ENCODE assay signal across 8 cellular contexts in genomic region chr16:19718624-19718965, GRCh38. TPM values are rescaled to one million over a fixed set of nuclear protein-coding genes. Genes with fewer than 3 reads are reported as not detected.
DNase-seq lines count a peak whose midpoint lies in the region; ATAC-seq, FAIRE-seq and TF ChIP-seq lines count a peak whose summit lies in the region.

No MANE protein-coding gene starts in this region.

- H3K4me2 ChIP-seq in HepG2 (ENCODE audit: low read depth, low read length), result peak overlapping the region; percentile 98

- no peaks in the 10 kb centered on the region for H3K27me3 ChIP-seq in CD4-positive, alpha-beta T cell (ENCODE audit: control insufficient read depth, insufficient read depth, low read length)
- H3K27me3 ChIP-seq in HUES64 (ENCODE audit: insufficient read depth, low read length) (no peaks in the 10 kb centered on the region), adrenal gland (no peaks in the 10 kb centered on the region), HepG2 (ENCODE audit: control insufficient read depth in 1 of 2, insufficient read depth in 2 of 2, low read length in 2 of 2) (no peaks in the 10 kb centered on the region; a peak in 1 of 5 replicates), tibial nerve (no peaks in the 10 kb centered on the region)

- no peaks in the 10 kb centered on the region for H3K27me3 Mint-ChIP-seq in CD4-positive, alpha-beta T cell

- no peaks in the 10 kb centered on the region for H3K9me3 ChIP-seq in CD4-positive, alpha-beta T cell (ENCODE audit: control insufficient read depth, low read length)
- H3K9me3 ChIP-seq in HUES64 (ENCODE audit: insufficient read depth, low read depth, low read length) (no peaks in the 10 kb centered on the region), adrenal gland (replicated peaks in 1 of 3) (no peaks in the 10 kb centered on the region), HepG2 (ENCODE audit: low read length) (no peaks in the 10 kb centered on the region), tibial nerve (no peaks in the 10 kb centered on the region)

- BruUV-seq in HepG2 (replicated peaks; lab: Mats Ljungman, UMichigan), result no TSS peak

- no peak for ATAC-seq in CD4-positive, alpha-beta T cell (ENCODE audit: poor library complexity)
- ATAC-seq in HepG2 (peak; percentile 14), GM19023 (IDR thresholded peaks at IDR 0.05; ENCODE audit: unreplicated experiment) (no peak), GM21390 (IDR thresholded peaks at IDR 0.05; ENCODE audit: unreplicated experiment) (no peak)

- POLR2A ChIA-PET in CD4-positive, alpha-beta T cell (lab: Charles Lee), result interaction anchor here (0.6 to 4.1 kb wide), 8 partner anchors 9 to 163 kb away, joined by 3 to 22 read pairs (median 4); partner anchors contain the start of gene VPS35L
- POLR2A ChIA-PET in HepG2 (lab: Yijun Ruan, JAX), result interaction anchor here (1.0 to 2.3 kb wide), 8 partner anchors 13 to 56 kb away, joined by 3 to 12 read pairs (median 4); no protein-coding TSS in a partner anchor

- H3K9ac ChIP-seq in HUES64 (ENCODE audit: low read depth, low read length) (peak overlapping the region; percentile 97), HepG2 (ENCODE audit: insufficient read depth, low read depth, low read length) (peak overlapping the region; percentile 79)

- CTCF ChIA-PET in CD4-positive, alpha-beta T cell (lab: Charles Lee), result interaction anchor here (0.8 to 1.6 kb wide), 2 partner anchors 23 to 181 kb away, joined by 3 read pairs; no protein-coding TSS in a partner anchor
- CTCF ChIA-PET in HepG2 (lab: Yijun Ruan, JAX; ENCODE audit: low intra/inter-chr PET ratio, low total read pairs), result no interaction called here

- H3K4me3 ChIP-seq in HUES64 (ENCODE audit: low read length) (peak overlapping the region; percentile 88), adrenal gland (peak overlapping the region; percentile 27 to 98 (median 84)), HepG2 (replicated peaks in 1 of 3; ENCODE audit: insufficient read depth in 1 of 3, low read depth in 2 of 3, low read length in 3 of 3) (peak overlapping the region; percentile 74 to 98 (median 98)), tibial nerve (peak overlapping the region; percentile 71 to 94 (median 81))

- peak overlapping the region; percentile 30 for H3K27ac ChIP-seq in CD4-positive, alpha-beta T cell (ENCODE audit: low read depth, low read length)
- H3K27ac ChIP-seq in HUES64 (ENCODE audit: low read depth, low read length) (peak overlapping the region; percentile 91), adrenal gland (peak overlapping the region in 2 of 5 donors; percentile 43 to 68), HepG2 (ENCODE audit: extremely low read length, insufficient read depth, low read length) (peak overlapping the region; percentile 74), tibial nerve (peak overlapping the region in 3 of 4 donors; percentile 17 to 88 (median 75))

- H3K36me3 ChIP-seq in HUES64 (ENCODE audit: insufficient read depth, low read length), result peaks cover 27% of the 10 kb centered on the region
- peaks cover 0 to 10% of the 10 kb centered on the region in 2 donors for H3K36me3 ChIP-seq in adrenal gland (replicated peaks in 1 of 2)
- H3K36me3 ChIP-seq in HepG2 (replicated peaks in 1 of 2; ENCODE audit: control insufficient read depth in 1 of 2, insufficient read depth in 2 of 2, low read length in 2 of 2), result peaks cover 6 to 12% of the 10 kb centered on the region in 2 experiments
- peaks cover 0 to 11% (median 0%) of the 10 kb centered on the region in 3 donors for H3K36me3 ChIP-seq in tibial nerve

- H3K36me3 Mint-ChIP-seq in CD4-positive, alpha-beta T cell (ENCODE audit: low read depth), result peaks cover 20% of the 10 kb centered on the region

- no peak for TF ChIP-seq CTCF in CD4-positive, alpha-beta T cell (IDR thresholded peaks at IDR 0.05)
- TF ChIP-seq CTCF in adrenal gland (IDR thresholded peaks at IDR 0.05) (no peak), HepG2 (CRISPR knock-in tag; IDR thresholded peaks at IDR 0.05) (no peak), tibial nerve (IDR thresholded peaks at IDR 0.05) (no peak)

- intact Hi-C loops in CD4-positive, alpha-beta T cell (cut with DNase I, micrococcal nuclease), result loop anchor here in 1 of 2 experiments (2.0 to 10.0 kb wide), 6 partner anchors 160 to 1016 kb away; partner anchors contain the start of genes ARL6IP1, CCP110, COQ7 and GDE1
- intact Hi-C loops in adrenal gland (cut with DNase I), result loop anchor here in 1 of 2 donors (5.0 kb wide), 1 partner anchor 164 kb away; the partner anchor contains the start of gene GPRC5B
- intact Hi-C loops in HepG2 (cut with micrococcal nuclease; ENCODE audit: unreplicated experiment), result loop anchor here (5.0 kb wide), 2 partner anchors 34 to 169 kb away; no protein-coding TSS in a partner anchor

- H3K4me3 Mint-ChIP-seq in CD4-positive, alpha-beta T cell, result peak overlapping the region; percentile 88

- FAIRE-seq in HepG2 (lab: Jason Lieb, UNC), result no peak

- peaks cover 30% of the 10 kb centered on the region for H3K79me2 ChIP-seq in HepG2 (ENCODE audit: insufficient read depth, low read length)

- H3K27ac Mint-ChIP-seq in CD4-positive, alpha-beta T cell, result peak overlapping the region; percentile 33

- 0 out of 4 replicates have a peak, but pooled peaks of 1 of the 2 experiments have one; percentile 2 for TF ChIP-seq EP300 in HepG2 (IDR thresholded peaks at IDR 0.05; ENCODE audit: low read depth in 2 of 2, low read length in 2 of 2)
- no peak for TF ChIP-seq EP300 in HepG2 (CRISPR knock-in tag; IDR thresholded peaks at IDR 0.05; ENCODE audit: borderline replicate concordance)
- TF ChIP-seq EP300 in tibial nerve (IDR thresholded peaks at IDR 0.05), result no peak

- no peaks in the 10 kb centered on the region for H3K9me3 Mint-ChIP-seq in CD4-positive, alpha-beta T cell

- no peaks in the 10 kb centered on the region for H4K20me1 ChIP-seq in HepG2 (ENCODE audit: insufficient read depth, low read length)

- TF ChIP-seq POLR2A in adrenal gland (IDR thresholded peaks at IDR 0.05) (no peak), HepG2 (IDR thresholded peaks at IDR 0.05; ENCODE audit: insufficient read depth in 1 of 2, low read depth in 2 of 2, low read length in 2 of 2) (no peak), tibial nerve (IDR thresholded peaks at IDR 0.05) (no peak)

- under 1% methylated on average over 21 of the region's 21 CpGs for WGBS in HUES64
- 0 to 1% (median 0%) methylated on average over 12 to 21 of the region's 21 CpGs for WGBS in adrenal gland, 4 donors
- WGBS in HepG2 (ENCODE audit: low lambda C conversion rate), result under 1% methylated on average over 21 of the region's 21 CpGs
- WGBS in tibial nerve, 2 donors, result 1% methylated on average over 21 of the region's 21 CpGs

- in situ Hi-C loops in HepG2 (cut with HindIII; ENCODE audit: extremely low pct_ligation_motif_present, low pct_unique_long_range_greater_than_20kb), result loop anchor here (5.0 kb wide), 1 partner anchor 169 kb away; no protein-coding TSS in a partner anchor

- H3K4me1 Mint-ChIP-seq in CD4-positive, alpha-beta T cell (ENCODE audit: low read depth), result peaks cover 35% of the 10 kb centered on the region

- H2AFZ ChIP-seq in HepG2 (ENCODE audit: low read length), result peak overlapping the region; percentile 98

- no peak for TF ChIP-seq RAD21 in HepG2 (CRISPR knock-in tag; IDR thresholded peaks at IDR 0.05)

- no peak for DNase-seq in CD4-positive, alpha-beta T cell
- DNase-seq in adrenal gland (peak in 2 of 7 donors; percentile 38 to 59), HepG2 (ENCODE audit: low spot score) (no peak), tibial nerve (ENCODE audit: low spot score in 2 of 2) (no peak)
- no peak for DNase-seq in activated CD4-positive, CD25-positive, alpha-beta regulatory T cell treated with anti-CD3 and anti-CD28 coated beads, Interleukin-2, amount 50 U/mL, for 72 hours

- peaks cover 20% of the 10 kb centered on the region for H3K4me1 ChIP-seq in HUES64 (ENCODE audit: insufficient read depth, low read length)
- H3K4me1 ChIP-seq in adrenal gland (replicated peaks in 1 of 2), result peaks cover 6 to 18% of the 10 kb centered on the region in 2 donors
- H3K4me1 ChIP-seq in HepG2 (ENCODE audit: insufficient read depth, low read length), result peaks cover 27% of the 10 kb centered on the region
- peaks cover 0 to 40% (median 22%) of the 10 kb centered on the region in 4 donors for H3K4me1 ChIP-seq in tibial nerve

RNA-seq across cellular contexts. Expression of gene IQCK, which starts 0.5 kb away (rescaled TPM):
- 1 to 10 TPM; 1.6 to 1.7 TPM for total RNA-seq in CD4-positive, alpha-beta T cell
- polyA plus RNA-seq in HUES64 (2013, experiment 1 of 2), result 8.6 TPM
- polyA plus RNA-seq in HUES64 (2013, experiment 2 of 2), result 10.5 TPM
- total RNA-seq in adrenal gland, result 10 to 100 TPM in 7 of 8 donors, 1 to 10 TPM in 1; 8.2 to 35.2 (median 14.4) TPM
- polyA plus RNA-seq in adrenal gland, result 10 to 100 TPM; 14.7 to 18.3 (median 16.7) TPM
- total RNA-seq in HepG2 (2016; rRNA removed; fragmentation: Illumina TruSeq; extraction: Trizol), result 7.3 and 11.9 TPM in 2 replicates
- 2.5 and 2.7 TPM in 2 replicates for total RNA-seq in HepG2 (2016; cell fraction: cytosol; rRNA removed; fragmentation: Illumina TruSeq; extraction: Trizol; ENCODE audit: low read depth)
- total RNA-seq in HepG2 (2016; cell fraction: insoluble cytoplasmic fraction; rRNA removed; fragmentation: Illumina TruSeq; extraction: Trizol), result 7.4 and 11.9 TPM in 2 replicates
- total RNA-seq in HepG2 (2016; cell fraction: membrane; rRNA removed; fragmentation: Illumina TruSeq; extraction: Trizol), result 5.6 and 6.6 TPM in 2 replicates
- total RNA-seq in HepG2 (2016; cell fraction: nucleus; rRNA removed; fragmentation: Illumina TruSeq; extraction: Trizol), result 8.1 and 9.6 TPM in 2 replicates
- 3.0 and 5.1 TPM in 2 replicates for polyA plus RNA-seq in HepG2 (2011; rRNA removed)
- 4.6 and 5.2 TPM in 2 replicates for polyA plus RNA-seq in HepG2 (2011; cell fraction: cytosol; rRNA removed)
- 2.5 TPM in 2 replicates for polyA plus RNA-seq in HepG2 (2011; cell fraction: nucleus; rRNA removed)
- 1.8 and 3.4 TPM in 2 replicates for polyA plus RNA-seq in HepG2 (2012)
- polyA plus RNA-seq in HepG2 (2016; cell fraction: cytosol; fragmentation: Illumina TruSeq; extraction: Trizol; ENCODE audit: low read depth), result 3.8 and 4.9 TPM in 2 replicates
- 19.6 and 22.1 TPM in 2 replicates for polyA plus RNA-seq in HepG2 (2016; cell fraction: insoluble cytoplasmic fraction; fragmentation: Illumina TruSeq; extraction: Trizol; ENCODE audit: low read depth)
- polyA plus RNA-seq in HepG2 (2016; cell fraction: membrane; fragmentation: Illumina TruSeq; extraction: Trizol; ENCODE audit: low read depth), result 7.3 and 8.3 TPM in 2 replicates
- polyA plus RNA-seq in HepG2 (2016; cell fraction: nucleus; fragmentation: Illumina TruSeq; extraction: Trizol; ENCODE audit: insufficient read depth, low read depth), result 10.1 and 10.4 TPM in 2 replicates
- 7.0 and 10.3 TPM in 2 replicates for polyA minus RNA-seq in HepG2 (2011; rRNA and poly(A)+ RNA removed; ENCODE audit: low replicate concordance)
- polyA minus RNA-seq in HepG2 (2011; cell fraction: cytosol; rRNA and poly(A)+ RNA removed), result 3.2 TPM in 2 replicates
- polyA minus RNA-seq in HepG2 (2011; cell fraction: nucleus; rRNA and poly(A)+ RNA removed), result 6.8 and 10.3 TPM in 2 replicates
- 10 to 100 TPM; 23.1 to 62.7 (median 37.6) TPM for total RNA-seq in tibial nerve

RNA-seq across cellular contexts. Expression of gene KNOP1, which starts 0.6 kb away (rescaled TPM):
- total RNA-seq in CD4-positive, alpha-beta T cell, result 1 to 10 TPM; 3.5 to 4.1 TPM
- 70.9 TPM for polyA plus RNA-seq in HUES64 (2013, experiment 1 of 2)
- 89.3 TPM for polyA plus RNA-seq in HUES64 (2013, experiment 2 of 2)
- total RNA-seq in adrenal gland, result 10 to 100 TPM in 7 of 8 donors, 1 to 10 TPM in 1; 8.1 to 17.7 (median 11.5) TPM
- polyA plus RNA-seq in adrenal gland, result 10 to 100 TPM; 13.5 to 30.6 (median 26.5) TPM
- 57.5 and 80.3 TPM in 2 replicates for total RNA-seq in HepG2 (2016; rRNA removed; fragmentation: Illumina TruSeq; extraction: Trizol)
- 13.0 and 17.5 TPM in 2 replicates for total RNA-seq in HepG2 (2016; cell fraction: cytosol; rRNA removed; fragmentation: Illumina TruSeq; extraction: Trizol; ENCODE audit: low read depth)
- total RNA-seq in HepG2 (2016; cell fraction: insoluble cytoplasmic fraction; rRNA removed; fragmentation: Illumina TruSeq; extraction: Trizol), result 60.4 and 77.7 TPM in 2 replicates
- total RNA-seq in HepG2 (2016; cell fraction: membrane; rRNA removed; fragmentation: Illumina TruSeq; extraction: Trizol), result 17.7 and 21.4 TPM in 2 replicates
- total RNA-seq in HepG2 (2016; cell fraction: nucleus; rRNA removed; fragmentation: Illumina TruSeq; extraction: Trizol), result 37.8 and 39.8 TPM in 2 replicates
- 20.6 and 21.2 TPM in 2 replicates for polyA plus RNA-seq in HepG2 (2011; rRNA removed)
- polyA plus RNA-seq in HepG2 (2011; cell fraction: cytosol; rRNA removed), result 11.3 and 14.9 TPM in 2 replicates
- polyA plus RNA-seq in HepG2 (2011; cell fraction: nucleus; rRNA removed), result 9.1 and 11.2 TPM in 2 replicates
- 34.8 and 37.7 TPM in 2 replicates for polyA plus RNA-seq in HepG2 (2012)
- 4.9 and 5.2 TPM in 2 replicates for polyA plus RNA-seq in HepG2 (2016; cell fraction: cytosol; fragmentation: Illumina TruSeq; extraction: Trizol; ENCODE audit: low read depth)
- polyA plus RNA-seq in HepG2 (2016; cell fraction: insoluble cytoplasmic fraction; fragmentation: Illumina TruSeq; extraction: Trizol; ENCODE audit: low read depth), result 78.5 and 79.9 TPM in 2 replicates
- 9.0 and 11.9 TPM in 2 replicates for polyA plus RNA-seq in HepG2 (2016; cell fraction: membrane; fragmentation: Illumina TruSeq; extraction: Trizol; ENCODE audit: low read depth)
- polyA plus RNA-seq in HepG2 (2016; cell fraction: nucleus; fragmentation: Illumina TruSeq; extraction: Trizol; ENCODE audit: insufficient read depth, low read depth), result 45.4 and 46.8 TPM in 2 replicates
- polyA minus RNA-seq in HepG2 (2011; rRNA and poly(A)+ RNA removed; ENCODE audit: low replicate concordance), result 13.7 and 26.8 TPM in 2 replicates
- 6.0 and 8.2 TPM in 2 replicates for polyA minus RNA-seq in HepG2 (2011; cell fraction: cytosol; rRNA and poly(A)+ RNA removed)
- 29.0 and 29.1 TPM in 2 replicates for polyA minus RNA-seq in HepG2 (2011; cell fraction: nucleus; rRNA and poly(A)+ RNA removed)
- total RNA-seq in tibial nerve, result 10 to 100 TPM; 17.3 to 37.2 (median 26.2) TPM
